30 cellular contexts compared by ENCODE assay signal in the genomic region with DNA sequence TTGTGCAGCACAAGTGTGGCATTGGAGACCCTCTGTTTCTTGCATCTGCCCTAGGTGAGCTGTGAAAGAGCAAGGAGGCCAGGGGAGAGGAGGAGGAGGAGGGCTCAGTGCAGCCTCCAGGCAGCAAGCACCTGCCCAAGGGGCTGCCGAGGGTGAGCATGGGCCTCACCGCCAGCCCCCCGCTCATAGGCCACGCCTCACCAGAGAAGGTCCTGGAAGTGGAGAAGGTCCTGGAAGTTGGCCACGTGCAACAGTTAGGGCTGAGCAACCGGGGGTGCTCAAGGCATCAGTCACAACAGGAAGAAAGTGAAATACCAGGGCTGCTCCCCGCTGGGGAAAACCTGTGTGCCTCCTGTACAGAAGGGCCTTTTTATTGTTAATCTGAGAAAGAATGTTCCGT.
"Had no signal": no experiment of that assay in that cellular context is flagged by ENCODE, and none has a peak within 500 bp of the region (broad histone marks: within the 10 kb centered on the region; RNA-seq: fewer than 3 reads in every experiment).

No MANE protein-coding gene starts in this region.

- H3K9ac ChIP-seq: parathyroid adenoma had no signal

- H3K4me1 ChIP-seq: adrenal gland, body of pancreas, gastroesophageal sphincter, left lung, parathyroid adenoma, right atrium auricular region, tibial nerve, vagina had no signal

- H3K4me3 ChIP-seq: adrenal gland, body of pancreas, gastroesophageal sphincter, left lung, lung, right atrium auricular region, tibial nerve, vagina had no signal

- H3K4me3 Mint-ChIP-seq: activated naive CD4-positive, alpha-beta T cell treated with anti-CD3 and anti-CD28 coated beads for 36 hours; activated naive CD8-positive, alpha-beta T cell treated with anti-CD3 and anti-CD28 coated beads for 36 hours; activated T-cell treated with anti-CD3 and anti-CD28 coated beads, Interleukin-2, amount 50 U/mL, for 4 hours; effector memory CD8-positive, alpha-beta T cell; mesothelial cell of epicardium; nephron progenitor cell had no signal

- H3K4me1 Mint-ChIP-seq: activated naive CD8-positive, alpha-beta T cell treated with anti-CD3 and anti-CD28 coated beads for 36 hours; mesothelial cell of epicardium; naive B cell; nephron progenitor cell had no signal

- H3K27ac ChIP-seq: adrenal gland, body of pancreas, gastroesophageal sphincter, left lung, parathyroid adenoma, right atrium auricular region, tibial nerve, vagina had no signal

- H3K27me3 ChIP-seq: adrenal gland, right atrium auricular region, tibial nerve, vagina had no signal

- H3K36me3 Mint-ChIP-seq: activated naive CD8-positive, alpha-beta T cell treated with anti-CD3 and anti-CD28 coated beads for 36 hours; mesothelial cell of epicardium; naive B cell had no signal

- ATAC-seq: body of pancreas; effector memory CD8-positive, alpha-beta T cell; gastroesophageal sphincter; left lung had no signal

- H3K36me3 ChIP-seq: adrenal gland, gastroesophageal sphincter, left lung, right atrium auricular region, tibial nerve, vagina had no signal

- H3K27me3 Mint-ChIP-seq: activated naive CD8-positive, alpha-beta T cell treated with anti-CD3 and anti-CD28 coated beads for 36 hours had no signal

- H3K9me3 Mint-ChIP-seq: activated T-helper 2 cell treated with anti-CD3 and anti-CD28 coated beads, Interferon-gamma antibody, Interleukin-2, Interleukin-4, amounts not matched to agents 10 μg/mL and 5 μg/mL and 100 μg/mL, durations not matched to agents 14 hours and 24 hours and 36 hours; effector memory CD8-positive, alpha-beta T cell had no signal

- DNase-seq: activated CD4-positive, alpha-beta T cell treated with anti-CD3 and anti-CD28 coated beads for 4 hours; activated CD4-positive, alpha-beta T cell treated with anti-CD3 and anti-CD28 coated beads, Interleukin-2, amount 50 U/mL, for 4 hours; activated naive CD4-positive, alpha-beta T cell treated with anti-CD3 and anti-CD28 coated beads for 36 hours; activated naive CD8-positive, alpha-beta T cell treated with anti-CD3 and anti-CD28 coated beads for 36 hours; activated T-cell treated with anti-CD3 and anti-CD28 coated beads, Interleukin-2, amount 50 U/mL, for 4 hours; aorta; body of pancreas; cerebellar nuclear complex; cortex of kidney; effector memory CD8-positive, alpha-beta T cell; erythroblast; hippocampal formation; kidney glomerular epithelial cell; naive B cell; nephron progenitor cell; nucleus accumbens; stimulated activated CD4-positive, alpha-beta T cell treated with anti-CD3 and anti-CD28 coated beads, Interleukin-15, amount 100 ng/mL, for 24 hours; stimulated activated CD4-positive, alpha-beta T cell treated with anti-CD3 and anti-CD28 coated beads, Interleukin-2, amount 100 ng/mL, for 24 hours; stimulated activated naive CD4-positive, alpha-beta T cell; T-helper 1 cell had no signal

- H3K27ac Mint-ChIP-seq: activated naive CD4-positive, alpha-beta T cell treated with anti-CD3 and anti-CD28 coated beads for 36 hours; activated naive CD8-positive, alpha-beta T cell treated with anti-CD3 and anti-CD28 coated beads for 36 hours; activated T-helper 2 cell treated with anti-CD3 and anti-CD28 coated beads, Interferon-gamma antibody, Interleukin-2, Interleukin-4, amounts not matched to agents 10 μg/mL and 5 μg/mL and 100 μg/mL, durations not matched to agents 14 hours and 24 hours and 36 hours; effector memory CD8-positive, alpha-beta T cell; mesothelial cell of epicardium; naive B cell; nephron progenitor cell had no signal
